ENCODE assay signal across 33 cellular contexts in the genomic region with DNA sequence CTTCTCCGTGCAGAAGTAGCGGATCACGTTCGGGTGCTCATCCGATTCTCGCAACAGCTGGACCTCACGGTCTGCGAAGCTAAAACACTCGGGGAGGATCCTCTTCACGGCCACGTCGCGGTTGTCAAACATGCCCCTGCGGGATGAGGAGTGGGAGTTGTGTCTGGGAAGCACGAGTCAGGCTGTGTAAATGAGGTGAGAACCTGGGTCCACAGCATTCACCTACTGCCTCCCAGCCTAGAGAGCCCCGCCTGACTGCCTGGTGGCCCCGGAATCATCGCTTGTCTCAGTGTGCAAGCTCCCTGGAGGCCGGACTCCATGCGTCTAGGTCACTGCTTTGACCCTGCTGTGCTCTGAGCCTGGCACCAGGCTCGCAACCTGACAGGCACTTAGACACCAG. TPM values are rescaled to one million over a fixed set of nuclear protein-coding genes. Genes with fewer than 3 reads are reported as not detected.
"Had no signal": no experiment of that assay in that cellular context is flagged by ENCODE, and none has a peak within 500 bp of the region (broad histone marks: within the 10 kb centered on the region; RNA-seq: fewer than 3 reads in every experiment).

No MANE protein-coding gene starts in this region.

- H3K27me3 ChIP-seq: adrenal gland, body of pancreas, esophagus squamous epithelium, pancreas, stomach, thyroid gland, upper lobe of right lung had no signal

- ATAC-seq: activated CD4-positive, CD25-positive, alpha-beta regulatory T cell treated with anti-CD3 and anti-CD28 coated beads, Interleukin-2, amount 50 U/mL, for 24 hours; activated CD8-positive, alpha-beta memory T cell treated with anti-CD3 and anti-CD28 coated beads, Interleukin-2, amount 10 ng/mL, durations not matched to agents 7 days and 5 days; activated CD8-positive, alpha-beta T cell treated with anti-CD3 and anti-CD28 coated beads, Interleukin-2, amount 10 ng/mL, durations not matched to agents 7 days and 5 days; activated naive CD4-positive, alpha-beta T cell treated with anti-CD3 and anti-CD28 coated beads, Interleukin-2, amount 50 U/mL, for 72 hours; body of pancreas; mucosa of descending colon; pancreas; psoas muscle; stimulated activated naive B cell treated with anti-CD40 and anti-IgM and Interleukin-4, amounts not matched to agents 10 μg/mL and 1 μg/mL and 100 μg/mL, for 72 hours; upper lobe of right lung had no signal

- DNase-seq: activated CD4-positive, alpha-beta T cell treated with anti-CD3 and anti-CD28 coated beads, Interleukin-2, amount 10 ng/mL, durations not matched to agents 24 days and 14 days; activated CD8-positive, alpha-beta memory T cell treated with anti-CD3 and anti-CD28 coated beads, Interleukin-2, amount 10 ng/mL, durations not matched to agents 7 days and 5 days; activated CD8-positive, alpha-beta T cell treated with anti-CD3 and anti-CD28 coated beads, Interleukin-2, amount 10 ng/mL, durations not matched to agents 7 days and 5 days; activated gamma-delta T cell treated with Interleukin-2 at 50 U/mL for 16 hours; adrenal gland; aorta; body of pancreas; dermis blood vessel endothelial cell; effector CD4-positive, alpha-beta T cell; esophagus squamous epithelium; foreskin melanocyte; left ventricle myocardium inferior; mucosa of descending colon; nucleus accumbens; pancreas; psoas muscle; stimulated activated CD4-positive, alpha-beta T cell treated with anti-CD3 and anti-CD28 coated beads, Interleukin-1b, Interleukin-23, amount 100 ng/mL, for 48 hours; stimulated activated naive B cell treated with anti-CD40 and anti-IgM and Interleukin-4, amounts not matched to agents 10 μg/mL and 1 μg/mL and 100 μg/mL, for 72 hours; stomach; T-helper 9 cell; thyroid gland; upper lobe of right lung; WERI-Rb-1 had no signal

- H3K4me3 ChIP-seq: adrenal gland, body of pancreas, esophagus squamous epithelium, left ventricle myocardium inferior, lung, mucosa of descending colon, pancreas, psoas muscle, smooth muscle cell, stomach, thyroid gland, upper lobe of right lung had no signal

- H3K4me1 Mint-ChIP-seq: neural crest cell had no signal

- H3K27ac Mint-ChIP-seq: activated CD4-positive, alpha-beta T cell treated with anti-CD3 and anti-CD28 coated beads, Interleukin-2, amount 10 ng/mL, durations not matched to agents 24 days and 14 days; activated CD8-positive, alpha-beta T cell treated with anti-CD3 and anti-CD28 coated beads, Interleukin-2, amount 10 ng/mL, durations not matched to agents 7 days and 5 days; activated naive CD4-positive, alpha-beta T cell treated with anti-CD3 and anti-CD28 coated beads, Interleukin-2, amount 50 U/mL, for 72 hours; stimulated activated naive B cell treated with anti-CD40 and anti-IgM and Interleukin-4, amounts not matched to agents 10 μg/mL and 1 μg/mL and 100 μg/mL, for 72 hours had no signal

- H3K4me3 Mint-ChIP-seq: activated CD4-positive, alpha-beta T cell treated with anti-CD3 and anti-CD28 coated beads, Interleukin-2, amount 10 ng/mL, durations not matched to agents 24 days and 14 days; activated CD8-positive, alpha-beta memory T cell treated with anti-CD3 and anti-CD28 coated beads, Interleukin-2, amount 10 ng/mL, durations not matched to agents 7 days and 5 days; activated CD8-positive, alpha-beta T cell treated with anti-CD3 and anti-CD28 coated beads, Interleukin-2, amount 10 ng/mL, durations not matched to agents 7 days and 5 days; neural crest cell; stimulated activated naive B cell treated with anti-CD40 and anti-IgM and Interleukin-4, amounts not matched to agents 10 μg/mL and 1 μg/mL and 100 μg/mL, for 72 hours had no signal

- H3K27ac ChIP-seq: epithelial cell of prostate, esophagus squamous epithelium, left ventricle myocardium inferior, psoas muscle, stomach, thyroid gland, upper lobe of right lung, WERI-Rb-1 had no signal

- H3K9me3 Mint-ChIP-seq: activated CD4-positive, alpha-beta T cell treated with anti-CD3 and anti-CD28 coated beads, Interleukin-2, amount 10 ng/mL, durations not matched to agents 24 days and 14 days; activated naive CD4-positive, alpha-beta T cell treated with anti-CD3 and anti-CD28 coated beads, Interleukin-2, amount 50 U/mL, for 72 hours; neural crest cell; stimulated activated naive B cell treated with anti-CD40 and anti-IgM and Interleukin-4, amounts not matched to agents 10 μg/mL and 1 μg/mL and 100 μg/mL, for 72 hours had no signal

- H3K4me1 ChIP-seq: adrenal gland, esophagus squamous epithelium, left ventricle myocardium inferior, psoas muscle, stomach, thyroid gland, upper lobe of right lung had no signal

- FAIRE-seq: colon, endometrium, islet of Langerhans, pancreas, TTC549 had no signal

- H3K4me2 ChIP-seq: smooth muscle cell had no signal

- H3K9me3 ChIP-seq: adrenal gland, body of pancreas, esophagus squamous epithelium, left ventricle myocardium inferior, mucosa of descending colon, pancreas, psoas muscle, stomach, thyroid gland, upper lobe of right lung had no signal

- H3K27me3 Mint-ChIP-seq: activated CD4-positive, alpha-beta T cell treated with anti-CD3 and anti-CD28 coated beads, Interleukin-2, amount 10 ng/mL, durations not matched to agents 24 days and 14 days; activated CD8-positive, alpha-beta memory T cell treated with anti-CD3 and anti-CD28 coated beads, Interleukin-2, amount 10 ng/mL, durations not matched to agents 7 days and 5 days; stimulated activated naive B cell treated with anti-CD40 and anti-IgM and Interleukin-4, amounts not matched to agents 10 μg/mL and 1 μg/mL and 100 μg/mL, for 72 hours had no signal

RNA-seq across cellular contexts. Expression of a gene that starts 33.9 kb away (rescaled TPM):
- total RNA-seq: neural crest cell, smooth muscle cell had no signal

RNA-seq across cellular contexts. Expression of a gene that starts 56.2 kb away (rescaled TPM):
- total RNA-seq: left ventricle myocardium inferior, mucosa of descending colon, smooth muscle cell had no signal
